ENCODE assay signal across 1 cellular context in genomic region chr14:103755060-103755459, GRCh38.
TF ChIP-seq lines count a peak whose summit lies in the region.

No MANE protein-coding gene starts in this region.

TF ChIP-seq in GM12878, 131 proteins besides CTCF, POLR2A, EP300 and RAD21:
- TF ChIP-seq CHD4 (IDR thresholded peaks at IDR 0.05): no peak
